Comparison of ENCODE assay signal across 13 cellular contexts in the genomic region with DNA sequence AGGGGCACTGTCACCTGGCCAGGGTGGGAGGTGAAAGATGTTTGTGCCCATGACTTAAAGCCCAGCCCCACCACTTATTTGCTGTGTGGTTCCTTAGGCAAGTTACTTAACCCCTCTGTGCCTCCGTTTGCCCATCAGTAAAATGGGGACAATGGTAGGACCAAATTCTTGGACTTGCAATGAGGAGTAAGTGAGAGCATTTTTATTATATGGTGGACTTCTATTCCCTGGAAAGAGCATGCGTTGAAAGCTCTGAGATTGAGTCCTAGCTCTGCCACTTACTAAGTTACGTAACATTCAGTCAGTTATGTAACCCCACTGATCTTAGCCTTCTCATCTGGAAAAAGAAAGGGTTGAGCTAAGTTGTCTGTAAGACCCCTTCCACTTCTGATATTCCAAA. TPM values are rescaled to one million over a fixed set of nuclear protein-coding genes. Genes with fewer than 3 reads are reported as not detected.
DNase-seq lines count a peak whose midpoint lies in the region; ATAC-seq and TF ChIP-seq lines count a peak whose summit lies in the region.
"Had no signal": no experiment of that assay in that cellular context is flagged by ENCODE, and none has a peak within 500 bp of the region (broad histone marks: within the 10 kb centered on the region; RNA-seq: fewer than 3 reads in every experiment).

No MANE protein-coding gene starts in this region.

- ATAC-seq in activated T-helper 17 cell treated with anti-CD3 and anti-CD28 coated beads, Interleukin-2, amount 50 U/mL, for 72 hours (replicated peaks): no peak
- ATAC-seq in lower lobe of right lung: peak in 1 of 2 donors; percentile 53

- TF ChIP-seq CTCF in HL-60 (IDR thresholded peaks at IDR 0.05; ENCODE audit: insufficient read depth, low read length): no peak
- no peak for TF ChIP-seq CTCF in lower lobe of right lung (IDR thresholded peaks at IDR 0.05)

- peaks cover 79% of the 10 kb centered on the region for H3K36me3 ChIP-seq in lower lobe of right lung
- H3K36me3 ChIP-seq: uterus had no signal

- H3K4me3 ChIP-seq in HL-60 (replicated peaks; ENCODE audit: insufficient read depth, low read length): no peak overlapping the region
- H3K4me3 ChIP-seq in lower lobe of right lung: no peak overlapping the region
- H3K4me3 ChIP-seq: uterus had no signal

- no peaks in the 10 kb centered on the region for H3K9me3 ChIP-seq in lower lobe of right lung
- H3K9me3 ChIP-seq: uterus had no signal

- intact Hi-C loops in lower lobe of right lung (cut with DNase I): no loop called here

- DNase-seq in AML-193 (lab: John Stamatoyannopoulos, UW) (peak; percentile 67), HL-60 (ENCODE audit: low read depth in 1 of 2, low spot score in 1 of 2) (peak; percentile 58 to 75), lower lobe of right lung (no peak), hypothalamus (lab: John Stamatoyannopoulos, UW) (no peak), medulla oblongata (ENCODE audit: extremely low spot score) (no peak), D341Med (ENCODE audit: low spot score) (no peak), COLO829 (ENCODE audit: low spot score) (no peak)
- DNase-seq: head of caudate nucleus, mesenchymal stem cell, NCI-H526 treated with DMSO at 0.1 percent for 48 hours, T-helper 1 cell, uterus had no signal

- peak overlapping the region; percentile 71 for H3K27ac ChIP-seq in HL-60 (replicated peaks)
- H3K27ac ChIP-seq in lower lobe of right lung: peak overlapping the region; percentile 80

- peak overlapping the region; percentile 40 for H3K4me3 Mint-ChIP-seq in activated T-helper 17 cell treated with anti-CD3 and anti-CD28 coated beads, Interleukin-2, amount 50 U/mL, for 72 hours

- no peaks in the 10 kb centered on the region for H3K9me3 Mint-ChIP-seq in activated T-helper 17 cell treated with anti-CD3 and anti-CD28 coated beads, Interleukin-2, amount 50 U/mL, for 72 hours

- H3K27ac Mint-ChIP-seq in activated T-helper 17 cell treated with anti-CD3 and anti-CD28 coated beads, Interleukin-2, amount 50 U/mL, for 72 hours: peak overlapping the region; percentile 84

- H3K27me3 ChIP-seq in HL-60 (ENCODE audit: insufficient read depth, poor library complexity, severe bottlenecking): no peaks in the 10 kb centered on the region
- no peaks in the 10 kb centered on the region for H3K27me3 ChIP-seq in lower lobe of right lung (ENCODE audit: low read depth)
- H3K27me3 ChIP-seq: uterus had no signal

- peaks cover 89% of the 10 kb centered on the region for H3K4me1 ChIP-seq in lower lobe of right lung

- H3K36me3 Mint-ChIP-seq in activated T-helper 17 cell treated with anti-CD3 and anti-CD28 coated beads, Interleukin-2, amount 50 U/mL, for 72 hours (ENCODE audit: low read depth): peaks cover 97% of the 10 kb centered on the region

- H3K4me1 Mint-ChIP-seq in activated T-helper 17 cell treated with anti-CD3 and anti-CD28 coated beads, Interleukin-2, amount 50 U/mL, for 72 hours: peaks cover 64% of the 10 kb centered on the region

- no peaks in the 10 kb centered on the region for H3K27me3 Mint-ChIP-seq in activated T-helper 17 cell treated with anti-CD3 and anti-CD28 coated beads, Interleukin-2, amount 50 U/mL, for 72 hours

RNA-seq across cellular contexts. Expression of gene VSIR, which starts 18.8 kb away (rescaled TPM):
- total RNA-seq in activated T-helper 17 cell treated with anti-CD3 and anti-CD28 coated beads, Interleukin-2, amount 50 U/mL, for 72 hours: 100 to 1,000 TPM in 1 of 2 donors, 10 to 100 TPM in 1; 27.9 to 125 TPM
- total RNA-seq in lower lobe of right lung: 117 TPM

RNA-seq across cellular contexts. Expression of gene C10orf105, which starts 35.0 kb away (rescaled TPM):
- 1 to 10 TPM in 1 of 2 donors, under 1 TPM in 1; 0.04 to 1.0 TPM for total RNA-seq in activated T-helper 17 cell treated with anti-CD3 and anti-CD28 coated beads, Interleukin-2, amount 50 U/mL, for 72 hours
- total RNA-seq in lower lobe of right lung: 0.32 TPM

Comparison
In these comparisons a context has a peak if more than half of its experiments do, and no peak if none do; other contexts are left out.
1. DNase-seq: peak in AML-193 (2 of 2) and HL-60 (2 of 2); none in lower lobe of right lung (single experiment), hypothalamus (0 of 51), medulla oblongata (single experiment), D341Med (single experiment) and COLO829 (single experiment).